10 cellular contexts compared by ENCODE assay signal in genomic region chr4:154506253-154506652, GRCh38. TPM values are rescaled to one million over a fixed set of nuclear protein-coding genes. Genes with fewer than 3 reads are reported as not detected.
DNase-seq lines count a peak whose midpoint lies in the region; ATAC-seq and TF ChIP-seq lines count a peak whose summit lies in the region.
"Had no signal": no experiment of that assay in that cellular context is flagged by ENCODE, and none has a peak within 500 bp of the region (broad histone marks: within the 10 kb centered on the region; RNA-seq: fewer than 3 reads in every experiment).

No MANE protein-coding gene starts in this region.

- no peak for TF ChIP-seq POLR2A in right lobe of liver (IDR thresholded peaks at IDR 0.05)

- H3K27ac Mint-ChIP-seq in natural killer cell (no peak overlapping the region), immature natural killer cell (no peak overlapping the region)
- H3K27ac Mint-ChIP-seq: naive thymus-derived CD4-positive, alpha-beta T cell; T-helper 1 cell treated with Interleukin-12 subunit alpha and Interleukin-12 subunit beta and Interleukin-4 antibody, amounts not matched to agents 30 μg/mL and 1 μg/mL, for 36 hours had no signal

- intact Hi-C loops in right lobe of liver (cut with DNase I) (loop anchor here in 1 of 2 donors (10.0 kb wide), 1 partner anchor 111 kb away; no protein-coding TSS in a partner anchor), natural killer cell (cut with micrococcal nuclease) (no loop called here)

- H3K9me3 Mint-ChIP-seq in natural killer cell (no peaks in the 10 kb centered on the region), immature natural killer cell (peaks cover 0 to 2% (median 0%) of the 10 kb centered on the region in 6 donors)
- H3K9me3 Mint-ChIP-seq: naive thymus-derived CD4-positive, alpha-beta T cell; T-helper 1 cell treated with Interleukin-12 subunit alpha and Interleukin-12 subunit beta and Interleukin-4 antibody, amounts not matched to agents 30 μg/mL and 1 μg/mL, for 36 hours had no signal

- H3K36me3 Mint-ChIP-seq in natural killer cell (no peaks in the 10 kb centered on the region), immature natural killer cell (no peaks in the 10 kb centered on the region)
- H3K36me3 Mint-ChIP-seq: naive thymus-derived CD4-positive, alpha-beta T cell had no signal

- WGBS in right lobe of liver (ENCODE audit: insufficient coverage, low coverage, low lambda C conversion rate, missing lambda C conversion rate), result 0% methylated on average over 2 of the region's 2 CpGs

- H3K27me3 ChIP-seq in adipocyte (replicated peaks; ENCODE audit: control insufficient read depth, insufficient read depth, low read length) (peaks cover 19% of the 10 kb centered on the region), right lobe of liver (no peaks in the 10 kb centered on the region)

- H3K9ac ChIP-seq in adipocyte (ENCODE audit: low read length), result no peak overlapping the region

- DNase-seq in adipocyte (ENCODE audit: low read depth) (peak; percentile 74), right lobe of liver (no peak), natural killer cell (no peak), NCI-H1436 (lab: John Stamatoyannopoulos, UW) (no peak), immature natural killer cell (no peak)

- H3K36me3 ChIP-seq in adipocyte (ENCODE audit: control insufficient read depth, insufficient read depth, low read length, severe bottlenecking), result no peaks in the 10 kb centered on the region
- no peaks in the 10 kb centered on the region for H3K36me3 ChIP-seq in right lobe of liver

- H3K27ac ChIP-seq in right lobe of liver, result no peak overlapping the region

- H3K4me3 ChIP-seq in adipocyte (ENCODE audit: low read length), result no peak overlapping the region
- H3K4me3 ChIP-seq in right lobe of liver, result no peak overlapping the region

- H3K9me3 ChIP-seq in adipocyte (ENCODE audit: control insufficient read depth, low read length) (no peaks in the 10 kb centered on the region), right lobe of liver (no peaks in the 10 kb centered on the region)

- H3K4me1 Mint-ChIP-seq in natural killer cell, result no peaks in the 10 kb centered on the region
- H3K4me1 Mint-ChIP-seq in immature natural killer cell, result no peaks in the 10 kb centered on the region
- H3K4me1 Mint-ChIP-seq: naive thymus-derived CD4-positive, alpha-beta T cell had no signal

- peaks cover 18 to 44% of the 10 kb centered on the region in 2 donors for H3K27me3 Mint-ChIP-seq in natural killer cell (ENCODE audit: low read depth in 2 of 2)
- peaks cover 0 to 13% (median 0%) of the 10 kb centered on the region in 3 donors for H3K27me3 Mint-ChIP-seq in immature natural killer cell (ENCODE audit: low read depth in 3 of 3)

- H3K4me3 Mint-ChIP-seq in natural killer cell, result no peak overlapping the region
- H3K4me3 Mint-ChIP-seq in immature natural killer cell, result no peak overlapping the region
- H3K4me3 Mint-ChIP-seq: naive thymus-derived CD4-positive, alpha-beta T cell; T-helper 1 cell treated with Interleukin-12 subunit alpha and Interleukin-12 subunit beta and Interleukin-4 antibody, amounts not matched to agents 30 μg/mL and 1 μg/mL, for 36 hours had no signal

- no peaks in the 10 kb centered on the region for H3K4me1 ChIP-seq in adipocyte (ENCODE audit: control insufficient read depth, insufficient read depth, low read length)
- H3K4me1 ChIP-seq in right lobe of liver, result no peaks in the 10 kb centered on the region

- TF ChIP-seq CTCF in GM12874 (IDR thresholded peaks at IDR 0.05; ENCODE audit: insufficient read depth, low read depth, low read length) (peak; percentile 26; the same call in 1 of the 2 replicates), right lobe of liver (IDR thresholded peaks at IDR 0.05) (peak; percentile 49 to 65 (median 60)), natural killer cell (IDR thresholded peaks at IDR 0.05) (no peak)

- ATAC-seq in HG03520 (IDR thresholded peaks at IDR 0.05; ENCODE audit: unreplicated experiment), result peak; percentile 61
- ATAC-seq in right lobe of liver, result peak; percentile 75 to 86 (median 81)
- ATAC-seq in natural killer cell, result no peak
- ATAC-seq in activated CD4-positive, CD25-positive, alpha-beta regulatory T cell treated with anti-CD3 and anti-CD28 coated beads, Interleukin-2, amount 50 U/mL, for 24 hours, result no peak
- ATAC-seq: naive thymus-derived CD4-positive, alpha-beta T cell had no signal

RNA-seq across cellular contexts. Expression of gene DCHS2, which starts 14.7 kb away (rescaled TPM):
- total RNA-seq in right lobe of liver (under 1 TPM in 5 of 6 experiments, not detected in 1; 0.07 to 0.37 (median 0.12) TPM), natural killer cell (not detected)
- not detected for polyA plus RNA-seq in immature natural killer cell
- polyA plus RNA-seq: naive thymus-derived CD4-positive, alpha-beta T cell had no signal

RNA-seq across cellular contexts. Expression of gene PLRG1, which starts 43.9 kb away (rescaled TPM):
- total RNA-seq in right lobe of liver (10 to 100 TPM; 33.1 to 55.8 (median 39.2) TPM), natural killer cell (10 to 100 TPM; 46.1 to 62.3 (median 54.6) TPM)
- 10 to 100 TPM; 54.4 to 71.2 (median 68.7) TPM for polyA plus RNA-seq in immature natural killer cell

RNA-seq across cellular contexts. Expression of gene FGB, which starts 56.6 kb away (rescaled TPM):
- total RNA-seq in right lobe of liver (over 10,000 TPM in 5 of 6 experiments, 1,000 to 10,000 TPM in 1; 6,080 to 16,362 (median 11,864) TPM), natural killer cell (not detected)
- not detected for polyA plus RNA-seq in immature natural killer cell
- total RNA-seq: naive thymus-derived CD4-positive, alpha-beta T cell had no signal
- polyA plus RNA-seq: naive thymus-derived CD4-positive, alpha-beta T cell had no signal

Comparison
In these comparisons a context has a peak if more than half of its experiments do, and no peak if none do; other contexts are left out.
1. ATAC-seq: peak in HG03520 (single experiment) and right lobe of liver (4 of 4); none in natural killer cell (0 of 3) and activated CD4-positive, CD25-positive, alpha-beta regulatory T cell treated with anti-CD3 and anti-CD28 coated beads, Interleukin-2, amount 50 U/mL, for 24 hours (0 of 2).
2. RNA of gene FGB, which starts 56.6 kb away (total RNA-seq): 6,080 to 16,362 TPM in right lobe of liver; not detected in natural killer cell; every median in the first group is over 1,000 times any median in the second.